ENCODE assay signal across 1 cellular context in the genomic region with DNA sequence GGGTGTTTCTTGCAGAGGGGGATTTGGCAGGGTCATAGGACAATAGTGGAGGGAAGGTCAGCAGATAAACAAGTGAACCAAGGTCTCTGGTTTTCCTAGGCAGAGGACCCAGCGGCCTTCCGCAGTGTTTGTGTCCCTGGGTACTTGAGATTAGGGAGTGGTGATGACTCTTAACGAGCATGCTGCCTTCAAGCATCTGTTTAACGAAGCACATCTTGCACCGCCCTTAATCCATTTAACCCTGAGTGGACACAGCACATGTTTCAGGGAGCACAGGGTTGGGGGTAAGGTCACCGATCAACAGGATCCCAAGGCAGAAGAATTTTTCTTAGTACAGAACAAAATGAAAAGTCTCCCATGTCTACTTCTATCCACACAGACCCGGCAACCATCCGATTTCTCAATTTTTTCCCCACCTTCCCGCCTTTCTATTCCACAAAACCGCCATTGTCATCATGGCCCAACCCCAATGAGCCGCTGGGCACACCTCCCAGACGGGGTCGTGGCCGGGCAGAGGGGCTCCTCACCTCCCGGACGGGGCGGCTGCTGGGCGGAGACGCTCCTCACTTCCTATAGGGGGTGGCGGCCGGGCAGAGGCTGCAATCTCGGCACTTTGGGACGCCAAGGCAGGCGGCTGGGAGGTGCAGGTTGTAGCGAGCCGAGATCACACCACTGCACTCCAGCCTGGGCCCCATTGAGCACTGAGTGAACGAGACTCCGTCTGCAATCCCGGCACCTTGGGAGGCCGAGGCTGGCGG. TPM values are rescaled to one million over a fixed set of nuclear protein-coding genes. Genes with fewer than 3 reads are reported as not detected.
"Had no signal": no experiment of that assay in that cellular context is flagged by ENCODE, and none has a peak within 500 bp of the region (broad histone marks: within the 10 kb centered on the region; RNA-seq: fewer than 3 reads in every experiment).

No MANE protein-coding gene starts in this region.

RNA-seq across cellular contexts. Expression of a gene that starts 35.1 kb away (rescaled TPM):
- polyA plus RNA-seq: IgD-negative memory B cell had no signal
